ENCODE assay signal across 22 cellular contexts in genomic region chr4:61068745-61069144, GRCh38.
A peak's percentile ranks its signal among the peaks of the same experiment; 100 is the strongest.
DNase-seq lines count a peak whose midpoint lies in the region; ATAC-seq and TF ChIP-seq lines count a peak whose summit lies in the region.
"Had no signal": no experiment of that assay in that cellular context is flagged by ENCODE, and none has a peak within 500 bp of the region (broad histone marks: within the 10 kb centered on the region; RNA-seq: fewer than 3 reads in every experiment).

No MANE protein-coding gene starts in this region.

- TF ChIP-seq CTCF in MCF 10A (IDR thresholded peaks at IDR 0.05; ENCODE audit: unreplicated experiment) (no peak), breast epithelium (IDR thresholded peaks at IDR 0.05) (no peak), fibroblast of pulmonary artery (IDR thresholded peaks at IDR 0.05; ENCODE audit: low read length, missing control alignments) (no peak), lower lobe of right lung (IDR thresholded peaks at IDR 0.05) (no peak)

- H3K4me1 ChIP-seq in breast epithelium (no peaks in the 10 kb centered on the region), lower lobe of right lung (no peaks in the 10 kb centered on the region)
- H3K4me1 ChIP-seq: body of pancreas, esophagus squamous epithelium, psoas muscle, vagina had no signal

- H3K4me3 Mint-ChIP-seq in MCF 10A (ENCODE audit: unreplicated experiment) = no peak overlapping the region
- H3K4me3 Mint-ChIP-seq: activated CD4-positive, alpha-beta T cell treated with anti-CD3 and anti-CD28 coated beads for 36 hours; CD4-positive, alpha-beta memory T cell; naive B cell; T-helper 2 cell treated with Interferon-gamma antibody and Interleukin-4, amounts not matched to agents 5 μg/mL and 100 μg/mL, for 36 hours had no signal

- CTCF ChIA-PET in MCF 10A (lab: Yijun Ruan, JAX) = no interaction called here

- no peak overlapping the region for H3K9ac ChIP-seq in SK-N-MC (ENCODE audit: insufficient read length)

- H3K27ac Mint-ChIP-seq in MCF 10A (ENCODE audit: low read depth, unreplicated experiment) = no peak overlapping the region
- H3K27ac Mint-ChIP-seq: activated CD4-positive, alpha-beta T cell treated with anti-CD3 and anti-CD28 coated beads for 36 hours; CD4-positive, alpha-beta memory T cell; naive B cell; T-helper 2 cell treated with Interferon-gamma antibody and Interleukin-4, amounts not matched to agents 5 μg/mL and 100 μg/mL, for 36 hours had no signal

- H3K4me1 Mint-ChIP-seq in MCF 10A (ENCODE audit: insufficient read depth, unreplicated experiment) = peaks cover 12% of the 10 kb centered on the region
- H3K4me1 Mint-ChIP-seq: activated CD4-positive, alpha-beta T cell treated with anti-CD3 and anti-CD28 coated beads for 36 hours; CD4-positive, alpha-beta memory T cell; naive B cell had no signal

- H3K27me3 Mint-ChIP-seq in MCF 10A (ENCODE audit: insufficient read depth, unreplicated experiment) = no peaks in the 10 kb centered on the region
- H3K27me3 Mint-ChIP-seq: activated CD4-positive, alpha-beta T cell treated with anti-CD3 and anti-CD28 coated beads for 36 hours; CD4-positive, alpha-beta memory T cell; naive B cell had no signal

- H3K36me3 ChIP-seq in breast epithelium = no peaks in the 10 kb centered on the region
- no peaks in the 10 kb centered on the region for H3K36me3 ChIP-seq in SK-N-MC (ENCODE audit: insufficient read depth, low read length)
- H3K36me3 ChIP-seq in lower lobe of right lung = no peaks in the 10 kb centered on the region
- H3K36me3 ChIP-seq: esophagus squamous epithelium, vagina had no signal

- BruUV-seq in MCF 10A (replicated peaks; lab: Mats Ljungman, UMichigan) = no TSS peak

- no peaks in the 10 kb centered on the region for H3K9me3 Mint-ChIP-seq in MCF 10A (ENCODE audit: unreplicated experiment)

- intact Hi-C loops in MCF 10A (cut with micrococcal nuclease) = no loop called here
- intact Hi-C loops in breast epithelium (cut with DNase I; ENCODE audit: low total_unique reads) = no loop called here
- intact Hi-C loops in sciatic nerve (cut with DNase I) = no loop called here
- intact Hi-C loops in lower lobe of right lung (cut with DNase I) = no loop called here

- ATAC-seq in sciatic nerve (peak; percentile 78), lower lobe of right lung (no peak)
- ATAC-seq: activated CD4-positive, alpha-beta T cell treated with anti-CD3 and anti-CD28 coated beads for 36 hours; body of pancreas; psoas muscle had no signal

- no peaks in the 10 kb centered on the region for H3K36me3 Mint-ChIP-seq in MCF 10A (ENCODE audit: insufficient read depth, unreplicated experiment)
- H3K36me3 Mint-ChIP-seq: CD4-positive, alpha-beta memory T cell; naive B cell had no signal

- POLR2A ChIA-PET in MCF 10A (lab: Yijun Ruan, JAX) = interaction anchor here (0.7 kb wide), 1 partner anchor 189 kb away, joined by 3 read pairs; no protein-coding TSS in a partner anchor

- TF ChIP-seq POLR2A in breast epithelium (IDR thresholded peaks at IDR 0.05) = no peak

- H3K9me3 ChIP-seq in breast epithelium (no peaks in the 10 kb centered on the region), SK-N-MC (ENCODE audit: low read depth, low read length) (no peaks in the 10 kb centered on the region), lower lobe of right lung (no peaks in the 10 kb centered on the region)
- H3K9me3 ChIP-seq: body of pancreas, esophagus squamous epithelium, psoas muscle, vagina had no signal

- H3K27ac ChIP-seq in breast epithelium (no peak overlapping the region), SK-N-MC (no peak overlapping the region), lower lobe of right lung (no peak overlapping the region)
- H3K27ac ChIP-seq: body of pancreas, esophagus squamous epithelium, psoas muscle, vagina had no signal

- H3K4me3 ChIP-seq in breast epithelium = no peak overlapping the region
- no peak overlapping the region for H3K4me3 ChIP-seq in SK-N-MC
- H3K4me3 ChIP-seq in fibroblast of pulmonary artery (replicated peaks; ENCODE audit: low read depth, low read length) = no peak overlapping the region
- no peak overlapping the region for H3K4me3 ChIP-seq in lower lobe of right lung
- H3K4me3 ChIP-seq: body of pancreas, esophagus squamous epithelium, psoas muscle, vagina had no signal

- peak; percentile 88 for DNase-seq in MCF 10A (ENCODE audit: unreplicated experiment)
- no peak for DNase-seq in breast epithelium (ENCODE audit: low spot score in 2 of 2)
- peak; percentile 53 for DNase-seq in SK-N-MC (ENCODE audit: low read depth, low spot score)
- DNase-seq in fibroblast of pulmonary artery (ENCODE audit: low read depth) = peak; percentile 79
- DNase-seq in sciatic nerve (ENCODE audit: low spot score) = no peak
- DNase-seq in hippocampal formation (lab: John Stamatoyannopoulos, UW) = no peak
- DNase-seq in lower lobe of right lung = no peak
- no peak for DNase-seq in AG08395 (ENCODE audit: low spot score)
- DNase-seq: activated CD4-positive, alpha-beta T cell treated with anti-CD3 and anti-CD28 coated beads for 36 hours; activated CD8-positive, alpha-beta memory T cell treated with anti-CD3 and anti-CD28 coated beads, Interleukin-2, amount 50 U/mL, for 4 hours; activated gamma-delta T cell; body of pancreas; CD4-positive, alpha-beta memory T cell; DMS79 treated with DMSO at 0.1 percent for 48 hours; esophagus squamous epithelium; hypothalamus; naive B cell; NCI-H2081 treated with DMSO at 0.1 percent for 48 hours; psoas muscle; SHP77 treated with DMSO at 0.1 percent for 48 hours had no signal

- H3K27me3 ChIP-seq in breast epithelium (no peaks in the 10 kb centered on the region), lower lobe of right lung (ENCODE audit: low read depth) (no peaks in the 10 kb centered on the region)
- H3K27me3 ChIP-seq: body of pancreas, esophagus squamous epithelium, vagina had no signal

Comparison
In these comparisons a context has a peak if more than half of its experiments do, and no peak if none do; other contexts are left out.
1. DNase-seq: peak in MCF 10A (single experiment), SK-N-MC (single experiment) and fibroblast of pulmonary artery (single experiment); none in breast epithelium (0 of 2), sciatic nerve (single experiment), hippocampal formation (0 of 2), lower lobe of right lung (single experiment) and AG08395 (single experiment).